Comparison of ENCODE assay signal across 1 cellular context in the genomic region with DNA sequence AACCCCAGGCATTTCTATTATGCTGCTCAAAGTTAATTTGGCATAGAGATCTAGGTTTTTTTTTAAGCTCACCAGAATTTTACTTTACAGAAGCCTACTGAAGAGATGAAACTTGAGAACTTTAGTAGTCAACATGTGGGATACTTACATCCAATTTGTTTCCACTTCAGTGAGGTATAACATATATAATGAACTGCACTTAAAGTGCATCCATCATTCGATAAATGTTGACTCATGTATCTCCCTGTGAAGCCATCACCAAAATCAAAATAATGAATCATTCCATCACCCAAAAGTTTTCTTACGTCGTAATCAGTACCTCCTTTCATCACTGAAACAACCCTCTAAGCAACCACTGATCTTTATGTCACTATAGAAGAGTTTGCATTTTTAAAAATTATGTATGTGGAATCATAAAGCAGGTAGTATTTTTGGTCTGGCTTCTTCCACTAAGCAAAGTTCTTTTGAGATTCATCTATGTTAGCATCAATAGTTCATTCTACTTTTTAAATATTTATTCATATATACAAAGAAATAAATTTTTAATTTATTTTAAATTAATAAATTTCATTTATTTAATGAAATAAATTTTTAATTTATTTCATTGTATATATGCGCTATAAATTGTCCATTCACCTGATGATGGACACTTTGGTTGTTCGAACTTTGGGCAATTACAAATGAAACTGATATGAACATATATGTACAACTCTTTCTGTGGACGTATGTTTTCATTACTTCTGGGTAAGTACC.
TF ChIP-seq lines count a peak whose summit lies in the region.

No MANE protein-coding gene starts in this region.

TF ChIP-seq in HEK293, 187 proteins besides CTCF, POLR2A, EP300 and RAD21 (continued from another document):
- TF ChIP-seq GLI2 (tag by site-specific recombination; IDR thresholded peaks at IDR 0.05; ENCODE audit: borderline replicate concordance, low read depth) (0 out of 2 replicates have a peak, but pooled peaks have one; percentile 39), ZNF677 (tag by site-specific recombination; IDR thresholded peaks at IDR 0.05) (no peak), SP3 (tag by site-specific recombination; IDR thresholded peaks at IDR 0.05) (no peak), ZNF248 (tag by site-specific recombination; IDR thresholded peaks at IDR 0.05) (no peak), ZNF561 (tag by site-specific recombination; IDR thresholded peaks at IDR 0.05; ENCODE audit: borderline replicate concordance) (no peak), ZNF404 (tag by site-specific recombination; IDR thresholded peaks at IDR 0.05) (no peak), ZNF19 (tag by site-specific recombination; IDR thresholded peaks at IDR 0.05; ENCODE audit: low read depth) (no peak), ZNF324 (tag by site-specific recombination; IDR thresholded peaks at IDR 0.05) (no peak), ZBTB21 (tag by site-specific recombination; IDR thresholded peaks at IDR 0.05) (peak; percentile 69; the same call in 1 of the 2 replicates), ZXDB (tag by site-specific recombination; IDR thresholded peaks at IDR 0.05) (no peak), ZNF37A (tag by site-specific recombination; IDR thresholded peaks at IDR 0.05) (no peak), ZNF664 (tag by site-specific recombination; IDR thresholded peaks at IDR 0.05) (no peak), ZNF596 (tag by site-specific recombination; IDR thresholded peaks at IDR 0.05) (no peak), ZNF777 (tag by site-specific recombination; IDR thresholded peaks at IDR 0.05; ENCODE audit: borderline replicate concordance) (no peak), KLF9 (tag by site-specific recombination; IDR thresholded peaks at IDR 0.05; ENCODE audit: low read depth) (no peak), ZNF423 (tag by site-specific recombination; IDR thresholded peaks at IDR 0.05) (no peak), ZNF623 (tag by site-specific recombination; IDR thresholded peaks at IDR 0.05) (no peak), ZNF571 (tag by site-specific recombination; IDR thresholded peaks at IDR 0.05) (no peak), PRDM1 (tag by site-specific recombination; IDR thresholded peaks at IDR 0.05) (no peak), ZNF366 (tag by site-specific recombination; conservative IDR thresholded peaks at IDR 0.05) (no peak), ZNF792 (tag by site-specific recombination; IDR thresholded peaks at IDR 0.05) (no peak), ZNF843 (tag by site-specific recombination; IDR thresholded peaks at IDR 0.05) (no peak), ZNF610 (tag by site-specific recombination; IDR thresholded peaks at IDR 0.05; ENCODE audit: borderline replicate concordance) (no peak), ZBTB17 (tag by site-specific recombination; IDR thresholded peaks at IDR 0.05) (no peak)
- TF ChIP-seq, protein P1, sequence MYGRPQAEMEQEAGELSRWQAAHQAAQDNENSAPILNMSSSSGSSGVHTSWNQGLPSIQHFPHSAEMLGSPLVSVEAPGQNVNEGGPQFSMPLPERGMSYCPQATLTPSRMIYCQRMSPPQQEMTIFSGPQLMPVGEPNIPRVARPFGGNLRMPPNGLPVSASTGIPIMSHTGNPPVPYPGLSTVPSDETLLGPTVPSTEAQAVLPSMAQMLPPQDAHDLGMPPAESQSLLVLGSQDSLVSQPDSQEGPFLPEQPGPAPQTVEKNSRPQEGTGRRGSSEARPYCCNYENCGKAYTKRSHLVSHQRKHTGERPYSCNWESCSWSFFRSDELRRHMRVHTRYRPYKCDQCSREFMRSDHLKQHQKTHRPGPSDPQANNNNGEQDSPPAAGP (tag by site-specific recombination; IDR thresholded peaks at IDR 0.05), result no peak
- TF ChIP-seq, protein P2, sequence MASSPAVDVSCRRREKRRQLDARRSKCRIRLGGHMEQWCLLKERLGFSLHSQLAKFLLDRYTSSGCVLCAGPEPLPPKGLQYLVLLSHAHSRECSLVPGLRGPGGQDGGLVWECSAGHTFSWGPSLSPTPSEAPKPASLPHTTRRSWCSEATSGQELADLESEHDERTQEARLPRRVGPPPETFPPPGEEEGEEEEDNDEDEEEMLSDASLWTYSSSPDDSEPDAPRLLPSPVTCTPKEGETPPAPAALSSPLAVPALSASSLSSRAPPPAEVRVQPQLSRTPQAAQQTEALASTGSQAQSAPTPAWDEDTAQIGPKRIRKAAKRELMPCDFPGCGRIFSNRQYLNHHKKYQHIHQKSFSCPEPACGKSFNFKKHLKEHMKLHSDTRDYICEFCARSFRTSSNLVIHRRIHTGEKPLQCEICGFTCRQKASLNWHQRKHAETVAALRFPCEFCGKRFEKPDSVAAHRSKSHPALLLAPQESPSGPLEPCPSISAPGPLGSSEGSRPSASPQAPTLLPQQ (tag by site-specific recombination; IDR thresholded peaks at IDR 0.05), result no peak
- TF ChIP-seq, protein P3, sequence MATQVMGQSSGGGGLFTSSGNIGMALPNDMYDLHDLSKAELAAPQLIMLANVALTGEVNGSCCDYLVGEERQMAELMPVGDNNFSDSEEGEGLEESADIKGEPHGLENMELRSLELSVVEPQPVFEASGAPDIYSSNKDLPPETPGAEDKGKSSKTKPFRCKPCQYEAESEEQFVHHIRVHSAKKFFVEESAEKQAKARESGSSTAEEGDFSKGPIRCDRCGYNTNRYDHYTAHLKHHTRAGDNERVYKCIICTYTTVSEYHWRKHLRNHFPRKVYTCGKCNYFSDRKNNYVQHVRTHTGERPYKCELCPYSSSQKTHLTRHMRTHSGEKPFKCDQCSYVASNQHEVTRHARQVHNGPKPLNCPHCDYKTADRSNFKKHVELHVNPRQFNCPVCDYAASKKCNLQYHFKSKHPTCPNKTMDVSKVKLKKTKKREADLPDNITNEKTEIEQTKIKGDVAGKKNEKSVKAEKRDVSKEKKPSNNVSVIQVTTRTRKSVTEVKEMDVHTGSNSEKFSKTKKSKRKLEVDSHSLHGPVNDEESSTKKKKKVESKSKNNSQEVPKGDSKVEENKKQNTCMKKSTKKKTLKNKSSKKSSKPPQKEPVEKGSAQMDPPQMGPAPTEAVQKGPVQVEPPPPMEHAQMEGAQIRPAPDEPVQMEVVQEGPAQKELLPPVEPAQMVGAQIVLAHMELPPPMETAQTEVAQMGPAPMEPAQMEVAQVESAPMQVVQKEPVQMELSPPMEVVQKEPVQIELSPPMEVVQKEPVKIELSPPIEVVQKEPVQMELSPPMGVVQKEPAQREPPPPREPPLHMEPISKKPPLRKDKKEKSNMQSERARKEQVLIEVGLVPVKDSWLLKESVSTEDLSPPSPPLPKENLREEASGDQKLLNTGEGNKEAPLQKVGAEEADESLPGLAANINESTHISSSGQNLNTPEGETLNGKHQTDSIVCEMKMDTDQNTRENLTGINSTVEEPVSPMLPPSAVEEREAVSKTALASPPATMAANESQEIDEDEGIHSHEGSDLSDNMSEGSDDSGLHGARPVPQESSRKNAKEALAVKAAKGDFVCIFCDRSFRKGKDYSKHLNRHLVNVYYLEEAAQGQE (tag by site-specific recombination; IDR thresholded peaks at IDR 0.05), result no peak
- TF ChIP-seq, protein P4, sequence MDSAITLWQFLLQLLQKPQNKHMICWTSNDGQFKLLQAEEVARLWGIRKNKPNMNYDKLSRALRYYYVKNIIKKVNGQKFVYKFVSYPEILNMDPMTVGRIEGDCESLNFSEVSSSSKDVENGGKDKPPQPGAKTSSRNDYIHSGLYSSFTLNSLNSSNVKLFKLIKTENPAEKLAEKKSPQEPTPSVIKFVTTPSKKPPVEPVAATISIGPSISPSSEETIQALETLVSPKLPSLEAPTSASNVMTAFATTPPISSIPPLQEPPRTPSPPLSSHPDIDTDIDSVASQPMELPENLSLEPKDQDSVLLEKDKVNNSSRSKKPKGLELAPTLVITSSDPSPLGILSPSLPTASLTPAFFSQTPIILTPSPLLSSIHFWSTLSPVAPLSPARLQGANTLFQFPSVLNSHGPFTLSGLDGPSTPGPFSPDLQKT (IDR thresholded peaks at IDR 0.05; ENCODE audit: borderline replicate concordance, low read depth, low read length), result no peak
- TF ChIP-seq, protein P5, sequence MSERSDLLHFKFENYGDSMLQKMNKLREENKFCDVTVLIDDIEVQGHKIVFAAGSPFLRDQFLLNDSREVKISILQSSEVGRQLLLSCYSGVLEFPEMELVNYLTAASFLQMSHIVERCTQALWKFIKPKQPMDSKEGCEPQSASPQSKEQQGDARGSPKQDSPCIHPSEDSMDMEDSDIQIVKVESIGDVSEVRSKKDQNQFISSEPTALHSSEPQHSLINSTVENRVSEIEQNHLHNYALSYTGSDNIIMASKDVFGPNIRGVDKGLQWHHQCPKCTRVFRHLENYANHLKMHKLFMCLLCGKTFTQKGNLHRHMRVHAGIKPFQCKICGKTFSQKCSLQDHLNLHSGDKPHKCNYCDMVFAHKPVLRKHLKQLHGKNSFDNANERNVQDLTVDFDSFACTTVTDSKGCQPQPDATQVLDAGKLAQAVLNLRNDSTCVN (tag by site-specific recombination; optimal IDR thresholded peaks at IDR 0.05), result no peak
- TF ChIP-seq, protein P6, sequence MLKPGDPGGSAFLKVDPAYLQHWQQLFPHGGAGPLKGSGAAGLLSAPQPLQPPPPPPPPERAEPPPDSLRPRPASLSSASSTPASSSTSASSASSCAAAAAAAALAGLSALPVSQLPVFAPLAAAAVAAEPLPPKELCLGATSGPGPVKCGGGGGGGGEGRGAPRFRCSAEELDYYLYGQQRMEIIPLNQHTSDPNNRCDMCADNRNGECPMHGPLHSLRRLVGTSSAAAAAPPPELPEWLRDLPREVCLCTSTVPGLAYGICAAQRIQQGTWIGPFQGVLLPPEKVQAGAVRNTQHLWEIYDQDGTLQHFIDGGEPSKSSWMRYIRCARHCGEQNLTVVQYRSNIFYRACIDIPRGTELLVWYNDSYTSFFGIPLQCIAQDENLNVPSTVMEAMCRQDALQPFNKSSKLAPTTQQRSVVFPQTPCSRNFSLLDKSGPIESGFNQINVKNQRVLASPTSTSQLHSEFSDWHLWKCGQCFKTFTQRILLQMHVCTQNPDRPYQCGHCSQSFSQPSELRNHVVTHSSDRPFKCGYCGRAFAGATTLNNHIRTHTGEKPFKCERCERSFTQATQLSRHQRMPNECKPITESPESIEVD (tag by site-specific recombination; IDR thresholded peaks at IDR 0.05), result peak; percentile 74
